Comparison of ENCODE assay signal across 35 cellular contexts in genomic region chr19:33840382-33840781, GRCh38.
"Had no signal": no experiment of that assay in that cellular context is flagged by ENCODE, and none has a peak within 500 bp of the region (broad histone marks: within the 10 kb centered on the region; RNA-seq: fewer than 3 reads in every experiment).

No MANE protein-coding gene starts in this region.

- H3K27ac ChIP-seq: adrenal gland, ascending aorta, cardiac muscle cell, VCaP had no signal

- H3K9me3 ChIP-seq: adrenal gland, ascending aorta had no signal

- H3K4me1 ChIP-seq: adrenal gland, ascending aorta had no signal

- H3K27me3 ChIP-seq: ascending aorta, cardiac muscle cell had no signal

- H3K36me3 Mint-ChIP-seq: activated CD4-positive, alpha-beta memory T cell treated with anti-CD3 and anti-CD28 coated beads for 36 hours; activated naive CD8-positive, alpha-beta T cell treated with anti-CD3 and anti-CD28 coated beads for 36 hours; brain; T-cell had no signal

- H3K4me1 Mint-ChIP-seq: activated B cell treated with CpG ODN at 0.5 μM for 24 hours; activated CD4-positive, alpha-beta T cell treated with anti-CD3 and anti-CD28 coated beads, Interleukin-2, amount 10 ng/mL, durations not matched to agents 24 days and 14 days; activated naive CD8-positive, alpha-beta T cell treated with anti-CD3 and anti-CD28 coated beads for 36 hours; activated T-helper 17 cell treated with anti-CD3 and anti-CD28 coated beads, Interleukin-2, amount 50 U/mL, for 72 hours; brain; central memory CD8-positive, alpha-beta T cell; T-cell; T-helper 17 cell had no signal

- ATAC-seq: activated CD8-positive, alpha-beta T cell treated with anti-CD3 and anti-CD28 coated beads for 36 hours; activated naive CD4-positive, alpha-beta T cell treated with anti-CD3 and anti-CD28 coated beads, Interleukin-2, amount 50 U/mL, for 72 hours; activated T-cell treated with anti-CD3 and anti-CD28 coated beads, Interleukin-2, amount 50 U/mL, for 4 hours; activated T-cell treated with anti-CD3 and anti-CD28 coated beads, Interleukin-2, amount 50 U/mL, for 72 hours; activated T-helper 17 cell treated with anti-CD3 and anti-CD28 coated beads, Interleukin-2, amount 50 U/mL, for 72 hours; T-cell; T-helper 17 cell had no signal

- H3K4me3 Mint-ChIP-seq: activated B cell treated with CpG ODN at 0.5 μM for 24 hours; activated CD4-positive, alpha-beta memory T cell treated with anti-CD3 and anti-CD28 coated beads for 36 hours; activated CD4-positive, alpha-beta T cell treated with anti-CD3 and anti-CD28 coated beads, Interleukin-2, amount 10 ng/mL, durations not matched to agents 24 days and 14 days; activated CD8-positive, alpha-beta T cell treated with anti-CD3 and anti-CD28 coated beads for 36 hours; activated naive CD4-positive, alpha-beta T cell treated with anti-CD3 and anti-CD28 coated beads for 36 hours; activated naive CD8-positive, alpha-beta T cell treated with anti-CD3 and anti-CD28 coated beads for 36 hours; activated T-cell treated with anti-CD3 and anti-CD28 coated beads, Interleukin-2, amount 50 U/mL, for 4 hours; activated T-cell treated with anti-CD3 and anti-CD28 coated beads, Interleukin-2, amount 50 U/mL, for 72 hours; activated T-helper 1 cell treated with anti-CD3 and anti-CD28 coated beads, Interleukin-12 subunit alpha, Interleukin-12 subunit beta, Interleukin-2, Interleukin-4 antibody, amounts not matched to agents 30 ng/mL and 10 ng/mL and 1 ng/mL, durations not matched to agents 14 hours and 24 hours and 36 hours; activated T-helper 17 cell treated with anti-CD3 and anti-CD28 coated beads, Interleukin-2, amount 50 U/mL, for 72 hours; brain; central memory CD8-positive, alpha-beta T cell; T-cell; T-helper 17 cell; T-helper 2 cell treated with Interferon-gamma antibody and Interleukin-4, amounts not matched to agents 5 μg/mL and 100 μg/mL, for 36 hours had no signal

- H3K9me3 Mint-ChIP-seq: activated CD4-positive, alpha-beta T cell treated with anti-CD3 and anti-CD28 coated beads, Interleukin-2, amount 10 ng/mL, durations not matched to agents 24 days and 14 days; activated CD8-positive, alpha-beta T cell treated with anti-CD3 and anti-CD28 coated beads for 36 hours; activated naive CD4-positive, alpha-beta T cell treated with anti-CD3 and anti-CD28 coated beads for 36 hours; activated naive CD4-positive, alpha-beta T cell treated with anti-CD3 and anti-CD28 coated beads, Interleukin-2, amount 50 U/mL, for 72 hours; activated naive CD8-positive, alpha-beta T cell treated with anti-CD3 and anti-CD28 coated beads for 36 hours; activated T-cell treated with anti-CD3 and anti-CD28 coated beads, Interleukin-2, amount 50 U/mL, for 72 hours; activated T-helper 1 cell treated with anti-CD3 and anti-CD28 coated beads, Interleukin-12 subunit alpha, Interleukin-12 subunit beta, Interleukin-2, Interleukin-4 antibody, amounts not matched to agents 30 ng/mL and 10 ng/mL and 1 ng/mL, durations not matched to agents 14 hours and 24 hours and 36 hours; activated T-helper 17 cell treated with anti-CD3 and anti-CD28 coated beads, Interleukin-2, amount 50 U/mL, for 72 hours; brain; central memory CD8-positive, alpha-beta T cell; T-helper 2 cell treated with Interferon-gamma antibody and Interleukin-4, amounts not matched to agents 5 μg/mL and 100 μg/mL, for 36 hours had no signal

- H3K27ac Mint-ChIP-seq: activated B cell treated with CpG ODN at 0.5 μM for 24 hours; activated CD4-positive, alpha-beta memory T cell treated with anti-CD3 and anti-CD28 coated beads for 36 hours; activated CD4-positive, alpha-beta T cell treated with anti-CD3 and anti-CD28 coated beads, Interleukin-2, amount 10 ng/mL, durations not matched to agents 24 days and 14 days; activated CD8-positive, alpha-beta T cell treated with anti-CD3 and anti-CD28 coated beads for 36 hours; activated naive CD4-positive, alpha-beta T cell treated with anti-CD3 and anti-CD28 coated beads for 36 hours; activated naive CD4-positive, alpha-beta T cell treated with anti-CD3 and anti-CD28 coated beads, Interleukin-2, amount 50 U/mL, for 72 hours; activated naive CD8-positive, alpha-beta T cell treated with anti-CD3 and anti-CD28 coated beads for 36 hours; activated T-cell treated with anti-CD3 and anti-CD28 coated beads, Interleukin-2, amount 50 U/mL, for 72 hours; activated T-helper 1 cell treated with anti-CD3 and anti-CD28 coated beads, Interleukin-12 subunit alpha, Interleukin-12 subunit beta, Interleukin-2, Interleukin-4 antibody, amounts not matched to agents 30 ng/mL and 10 ng/mL and 1 ng/mL, durations not matched to agents 14 hours and 24 hours and 36 hours; activated T-helper 17 cell treated with anti-CD3 and anti-CD28 coated beads, Interleukin-2, amount 50 U/mL, for 72 hours; brain; T-cell; T-helper 17 cell; T-helper 2 cell treated with Interferon-gamma antibody and Interleukin-4, amounts not matched to agents 5 μg/mL and 100 μg/mL, for 36 hours had no signal

- H3K4me3 ChIP-seq: adrenal gland, ascending aorta, cardiac muscle cell had no signal

- DNase-seq: activated B cell treated with CpG ODN at 0.5 μM for 24 hours; activated CD4-positive, alpha-beta memory T cell treated with anti-CD3 and anti-CD28 coated beads for 36 hours; activated CD4-positive, alpha-beta T cell treated with anti-CD3 and anti-CD28 coated beads for 4 hours; activated CD4-positive, alpha-beta T cell treated with anti-CD3 and anti-CD28 coated beads, Interleukin-2, amount 10 ng/mL, durations not matched to agents 24 days and 14 days; activated CD4-positive, alpha-beta T cell treated with anti-CD3 and anti-CD28 coated beads, Interleukin-2, amount 50 U/mL, for 1 hour; activated CD4-positive, alpha-beta T cell treated with anti-CD3 and anti-CD28 coated beads, Interleukin-2, amount 50 U/mL, for 4 hours; activated CD4-positive, CD25-positive, alpha-beta regulatory T cell treated with anti-CD3 and anti-CD28 coated beads, Interleukin-2, amount 50 U/mL, for 72 hours; activated CD8-positive, alpha-beta memory T cell treated with anti-CD3 and anti-CD28 coated beads, Interleukin-2, amount 50 U/mL, for 4 hours; activated CD8-positive, alpha-beta T cell treated with anti-CD3 and anti-CD28 coated beads for 36 hours; activated effector memory CD4-positive, alpha-beta T cell treated with anti-CD3 and anti-CD28 coated beads, Interleukin-2, amount 50 U/mL, for 16 hours; activated gamma-delta T cell treated with Interleukin-2 at 50 U/mL for 16 hours; activated naive CD4-positive, alpha-beta T cell; activated naive CD4-positive, alpha-beta T cell treated with anti-CD3 and anti-CD28 coated beads for 36 hours; activated naive CD8-positive, alpha-beta T cell treated with anti-CD3 and anti-CD28 coated beads for 36 hours; activated T-cell treated with anti-CD3 and anti-CD28 coated beads for 4 hours; activated T-cell treated with anti-CD3 and anti-CD28 coated beads, Interleukin-2, amount 50 U/mL, for 1 hour; activated T-cell treated with anti-CD3 and anti-CD28 coated beads, Interleukin-2, amount 50 U/mL, for 4 hours; activated T-cell treated with anti-CD3 and anti-CD28 coated beads, Interleukin-2, amount 50 U/mL, for 72 hours; adrenal gland; amniotic stem cell; caudate nucleus; cerebellar nuclear complex; SW 1271; T-cell; T-helper 17 cell; T-helper 9 cell had no signal

- H3K36me3 ChIP-seq: adrenal gland, ascending aorta, cardiac muscle cell had no signal
